Comparison of ENCODE assay signal across 10 cellular contexts in the genomic region with DNA sequence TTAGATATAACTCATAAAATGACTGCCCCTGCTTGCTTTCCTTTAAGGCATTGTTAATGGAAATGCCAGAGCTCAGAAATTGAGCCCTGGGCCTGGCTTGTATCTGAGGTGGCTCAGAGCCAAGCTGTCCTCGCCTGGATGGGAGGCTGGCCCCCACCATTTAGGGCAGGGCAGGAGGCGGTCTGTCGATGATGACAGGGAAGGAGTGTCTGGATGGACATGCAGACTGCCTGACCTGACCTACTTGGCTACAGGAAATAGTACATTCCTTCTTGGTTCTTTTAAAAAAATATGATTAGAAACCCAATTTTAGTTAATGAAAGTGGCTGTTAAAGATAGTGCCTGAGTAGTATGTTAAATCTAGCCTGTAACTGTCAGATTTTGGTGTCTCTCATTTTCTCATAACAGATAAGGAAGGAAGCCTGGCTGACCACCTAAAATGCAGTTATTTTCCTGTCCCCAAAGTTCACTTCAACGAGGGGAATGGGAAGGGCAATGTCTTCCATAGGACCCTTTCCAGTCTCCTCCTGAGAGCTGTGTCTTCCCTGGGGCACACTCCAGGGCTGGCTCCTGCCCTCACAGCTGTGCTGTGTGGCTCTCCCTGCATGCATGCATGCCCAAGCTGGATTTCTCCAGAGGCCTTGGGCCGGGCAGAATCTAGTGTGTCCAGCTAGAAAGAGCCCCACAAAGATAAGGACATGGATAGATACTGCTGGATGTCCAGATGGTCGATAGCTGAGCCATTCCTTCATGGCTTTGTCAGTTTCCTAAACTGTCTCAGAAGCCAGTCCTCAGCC. TPM values are rescaled to one million over a fixed set of nuclear protein-coding genes. Genes with fewer than 3 reads are reported as not detected.
A peak's percentile ranks its signal among the peaks of the same experiment; 100 is the strongest.
DNase-seq lines count a peak whose midpoint lies in the region; ATAC-seq, FAIRE-seq and TF ChIP-seq lines count a peak whose summit lies in the region.
"Had no signal": no experiment of that assay in that cellular context is flagged by ENCODE, and none has a peak within 500 bp of the region (broad histone marks: within the 10 kb centered on the region; RNA-seq: fewer than 3 reads in every experiment).

No MANE protein-coding gene starts in this region.

- intact Hi-C loops in kidney (cut with DNase I), result no loop called here
- intact Hi-C loops in PC-9 (cut with micrococcal nuclease; ENCODE audit: unreplicated experiment), result loop anchor here (10.0 kb wide), 1 partner anchor 68 kb away; no protein-coding TSS in a partner anchor

- POLR2A ChIA-PET in HEK293 (lab: Yijun Ruan, JAX) (no interaction called here), PC-9 (lab: Charles Lee; ENCODE audit: unreplicated experiment) (no interaction called here)

- H3K4me3 ChIP-seq in HEK293 (ENCODE audit: low read depth, low read length) (no peak overlapping the region), kidney (ENCODE audit: low read length in 2 of 2) (no peak overlapping the region), smooth muscle cell (no peak overlapping the region), PC-9 (no peak overlapping the region)

- no peak for TF ChIP-seq CTCF in HEK293 (tag by site-specific recombination; IDR thresholded peaks at IDR 0.05)
- TF ChIP-seq CTCF in kidney (IDR thresholded peaks at IDR 0.05; ENCODE audit: borderline replicate concordance, extremely low read depth, insufficient read depth), result no peak
- no peak for TF ChIP-seq CTCF in smooth muscle cell (IDR thresholded peaks at IDR 0.05; ENCODE audit: borderline replicate concordance, insufficient read depth, poor library complexity, severe bottlenecking)
- no peak for TF ChIP-seq CTCF in PC-9 (conservative IDR thresholded peaks at IDR 0.05)

- H3F3A ChIP-seq in smooth muscle cell (ENCODE audit: low read depth), result peaks cover 42% of the 10 kb centered on the region
- H3F3A ChIP-seq in PC-9 (ENCODE audit: insufficient read depth, low read depth), result no peaks in the 10 kb centered on the region

- H3K4me2 ChIP-seq in smooth muscle cell (peak overlapping the region; percentile 20), PC-9 (no peak overlapping the region)

- no peaks in the 10 kb centered on the region for H3K9me3 ChIP-seq in HEK293 (ENCODE audit: control insufficient read depth, insufficient read depth, low read depth, low read length)
- no peaks in the 10 kb centered on the region for H3K9me3 ChIP-seq in kidney (ENCODE audit: control insufficient read depth in 1 of 2, low read length in 2 of 2)
- H3K9me3 ChIP-seq in smooth muscle cell (replicated peaks; ENCODE audit: low read depth), result no peaks in the 10 kb centered on the region
- H3K9me3 ChIP-seq in PC-9 (ENCODE audit: insufficient read depth, low read depth), result no peaks in the 10 kb centered on the region

- H3K27ac ChIP-seq in HEK293 (ENCODE audit: extremely low read depth, low read depth, low read length), result no peak overlapping the region
- H3K27ac ChIP-seq in kidney (ENCODE audit: low read depth in 2 of 2, low read length in 2 of 2), result no peak overlapping the region
- H3K27ac ChIP-seq in smooth muscle cell (ENCODE audit: low read depth), result peak overlapping the region; percentile 79
- H3K27ac ChIP-seq in PC-9, result no peak overlapping the region

- H4K20me1 ChIP-seq in smooth muscle cell (ENCODE audit: low read depth) (peaks cover 53% of the 10 kb centered on the region), PC-9 (ENCODE audit: insufficient read depth) (peaks cover 13% of the 10 kb centered on the region; the same call in 1 of the 2 replicates)

- WGBS in smooth muscle cell (ENCODE audit: low lambda C conversion rate), result 19% methylated on average over 6 of the region's 6 CpGs

- H3K27me3 ChIP-seq in smooth muscle cell (ENCODE audit: low read depth), result no peaks in the 10 kb centered on the region
- H3K27me3 ChIP-seq in PC-9 (ENCODE audit: insufficient read depth, low read depth), result no peaks in the 10 kb centered on the region

- no peak overlapping the region for H3K9ac ChIP-seq in kidney (ENCODE audit: low read length in 2 of 2)
- H3K9ac ChIP-seq in smooth muscle cell (ENCODE audit: low read depth), result no peak overlapping the region

- DNase-seq in cerebellum (ENCODE audit: low spot score) (peak; percentile 47), kidney (peak; percentile 90), smooth muscle cell (lab: John Stamatoyannopoulos, UW; ENCODE audit: unreplicated experiment) (peak; percentile 31), pons (ENCODE audit: low spot score) (no peak), PC-9 (no peak)
- DNase-seq: activated CD8-positive, alpha-beta memory T cell treated with anti-CD3 and anti-CD28 coated beads, Interleukin-2, amount 50 U/mL, for 4 hours; NCI-H1105 treated with DMSO at 0.1 percent for 48 hours had no signal

- no peaks in the 10 kb centered on the region for H3K9me2 ChIP-seq in PC-9 (ENCODE audit: insufficient read depth)

- no peak for FAIRE-seq in kidney (lab: Jason Lieb, UNC)

- 0 out of 2 replicates have a peak, but pooled peaks cover 4% of the 10 kb centered on the region for H3K4me1 ChIP-seq in HEK293 (ENCODE audit: control insufficient read depth, insufficient read depth, low read length)
- H3K4me1 ChIP-seq in kidney (ENCODE audit: control insufficient read depth in 1 of 2, insufficient read depth in 1 of 2, low read depth in 1 of 2, low read length in 2 of 2), result peaks cover 0 to 5% of the 10 kb centered on the region in 2 donors
- peaks cover 13% of the 10 kb centered on the region for H3K4me1 ChIP-seq in smooth muscle cell (ENCODE audit: low read depth)
- H3K4me1 ChIP-seq in PC-9 (replicated peaks; ENCODE audit: insufficient read depth), result no peaks in the 10 kb centered on the region

- H3K36me3 ChIP-seq in HEK293 (ENCODE audit: control insufficient read depth in 2 of 2, insufficient read depth in 1 of 2, low read length in 2 of 2) (peaks cover 10 to 95% of the 10 kb centered on the region in 2 experiments), kidney (ENCODE audit: control insufficient read depth in 1 of 2, insufficient read depth in 2 of 2, low read length in 2 of 2) (peaks cover 10 to 13% of the 10 kb centered on the region in 2 donors), smooth muscle cell (ENCODE audit: low read depth) (peaks cover 5% of the 10 kb centered on the region), PC-9 (ENCODE audit: low read depth) (0 out of 2 replicates have a peak, but pooled peaks cover 4% of the 10 kb centered on the region)

- CTCF ChIA-PET in HEK293 (lab: Yijun Ruan, JAX), result no interaction called here
- CTCF ChIA-PET in PC-9 (lab: Charles Lee), result no interaction called here

- no TSS peak for BruUV-seq in PC-9 (replicated peaks; lab: Mats Ljungman, UMichigan)

- H3K79me2 ChIP-seq in smooth muscle cell (ENCODE audit: low read depth) (peaks cover 29% of the 10 kb centered on the region), PC-9 (ENCODE audit: low read depth) (no peaks in the 10 kb centered on the region)

- ATAC-seq in HG02798 (IDR thresholded peaks at IDR 0.05; ENCODE audit: poor library complexity, unreplicated experiment) (no peak), GM18858 (IDR thresholded peaks at IDR 0.05; ENCODE audit: unreplicated experiment) (no peak)

- H2AFZ ChIP-seq in smooth muscle cell (ENCODE audit: low read depth) (no peak overlapping the region), PC-9 (no peak overlapping the region)

TF ChIP-seq in HEK293, 187 proteins besides CTCF, POLR2A, EP300 and RAD21:
- no peak for TF ChIP-seq ZNF544 (tag by site-specific recombination; IDR thresholded peaks at IDR 0.05)
- TF ChIP-seq ZBTB17 (tag by site-specific recombination; IDR thresholded peaks at IDR 0.05), result 0 out of 2 replicates have a peak, but pooled peaks have one; percentile 34

RNA-seq across cellular contexts. Expression of gene MACROH2A1, which starts 42.3 kb away (rescaled TPM):
- total RNA-seq in cerebellum (142 TPM), kidney (144 TPM), smooth muscle cell (349 and 371 TPM in 2 replicates), PC-9 (2021) (223 and 294 TPM in 2 replicates)
- polyA plus RNA-seq in kidney (ENCODE audit: insufficient read depth, low read depth, low replicate concordance) (99.4 TPM), smooth muscle cell (272 and 309 TPM in 2 replicates)

Comparison
In these comparisons a context has a peak if more than half of its experiments do, and no peak if none do; other contexts are left out.
1. DNase-seq: peak in cerebellum (single experiment), kidney (single experiment) and smooth muscle cell (single experiment); none in pons (single experiment) and PC-9 (0 of 2).